ENCODE assay signal across 8 cellular contexts in genomic region chr3:157130138-157130880, GRCh38.
A peak's percentile ranks its signal among the peaks of the same experiment; 100 is the strongest.
DNase-seq lines count a peak whose midpoint lies in the region; ATAC-seq and TF ChIP-seq lines count a peak whose summit lies in the region.

No MANE protein-coding gene starts in this region.

- in situ Hi-C loops in GM13976 (cut with MboI; ENCODE audit: low sequenced_read_pairs, unreplicated experiment) = loop anchor here (10.0 to 25.0 kb wide), 3 partner anchors 46 to 968 kb away; partner anchors contain the start of gene TIPARP

- peak; percentile 25 for ATAC-seq in stimulated activated effector memory CD8-positive, alpha-beta T cell treated with anti-CD3 and anti-CD28 coated beads, Interleukin-12 subunit alpha, Interleukin-12 subunit beta, amount 100 ng/mL, for 72 hours
- ATAC-seq in GM21786 (IDR thresholded peaks at IDR 0.05; ENCODE audit: unreplicated experiment) = no peak

- peaks cover 28% of the 10 kb centered on the region for H3K36me3 Mint-ChIP-seq in stimulated activated effector memory CD8-positive, alpha-beta T cell treated with anti-CD3 and anti-CD28 coated beads, Interleukin-12 subunit alpha, Interleukin-12 subunit beta, amount 100 ng/mL, for 72 hours

- H3K27me3 ChIP-seq in muscle layer of duodenum (ENCODE audit: low read depth, low read length) = no peaks in the 10 kb centered on the region

- H3K9me3 ChIP-seq in muscle layer of duodenum (ENCODE audit: control insufficient read depth in 1 of 2, low read length in 2 of 2) = no peaks in the 10 kb centered on the region

- H3K9me3 Mint-ChIP-seq in stimulated activated effector memory CD8-positive, alpha-beta T cell treated with anti-CD3 and anti-CD28 coated beads, Interleukin-12 subunit alpha, Interleukin-12 subunit beta, amount 100 ng/mL, for 72 hours = no peaks in the 10 kb centered on the region

- peak overlapping the region; percentile 81 for H3K27ac ChIP-seq in muscle layer of duodenum (ENCODE audit: low read length)

- peaks cover 78% of the 10 kb centered on the region for H3K4me1 Mint-ChIP-seq in stimulated activated effector memory CD8-positive, alpha-beta T cell treated with anti-CD3 and anti-CD28 coated beads, Interleukin-12 subunit alpha, Interleukin-12 subunit beta, amount 100 ng/mL, for 72 hours

- H3K36me3 ChIP-seq in muscle layer of duodenum (ENCODE audit: control insufficient read depth in 1 of 2, insufficient read depth in 2 of 2, low read length in 2 of 2) = no peaks in the 10 kb centered on the region

- H3K27ac Mint-ChIP-seq in stimulated activated effector memory CD8-positive, alpha-beta T cell treated with anti-CD3 and anti-CD28 coated beads, Interleukin-12 subunit alpha, Interleukin-12 subunit beta, amount 100 ng/mL, for 72 hours = peak overlapping the region; percentile 97

- H3K4me3 ChIP-seq in epithelial cell of esophagus (ENCODE audit: low read length) (no peak overlapping the region), muscle layer of duodenum (ENCODE audit: low read depth in 1 of 2, low read length in 2 of 2) (peak overlapping the region in 1 of 2 donors; percentile 14)

- peaks cover 15 to 19% of the 10 kb centered on the region in 2 donors for H3K4me1 ChIP-seq in muscle layer of duodenum (ENCODE audit: control insufficient read depth in 1 of 2, insufficient read depth in 2 of 2, low read length in 2 of 2)

- DNase-seq in GM13976 (ENCODE audit: low spot score) (peak; percentile 48), NCI-H345 (lab: John Stamatoyannopoulos, UW) (peak; percentile 45), epithelial cell of esophagus (ENCODE audit: low read depth) (peak; percentile 63), HPDE6-E6E7 (ENCODE audit: extremely low spot score) (no peak)
- peak; percentile 89 for DNase-seq in activated CD8-positive, alpha-beta memory T cell treated with anti-CD3 and anti-CD28 coated beads, Interleukin-2, amount 50 U/mL, for 1 hour (ENCODE audit: extremely low read depth)
- DNase-seq in stimulated activated effector memory CD8-positive, alpha-beta T cell treated with anti-CD3 and anti-CD28 coated beads, Interleukin-12 subunit alpha, Interleukin-12 subunit beta, amount 100 ng/mL, for 72 hours (ENCODE audit: low spot score in 2 of 2) = peak; percentile 30 to 78

- TF ChIP-seq CTCF in GM13976 (IDR thresholded peaks at IDR 0.05; ENCODE audit: borderline replicate concordance, control extremely low read depth, extremely low read depth, insufficient read depth, missing control alignments) = peak; percentile 61
- TF ChIP-seq CTCF in epithelial cell of esophagus (IDR thresholded peaks at IDR 0.05; ENCODE audit: insufficient read depth, low read depth, low read length, missing control alignments) = peak; percentile 70

- H3K4me3 Mint-ChIP-seq in stimulated activated effector memory CD8-positive, alpha-beta T cell treated with anti-CD3 and anti-CD28 coated beads, Interleukin-12 subunit alpha, Interleukin-12 subunit beta, amount 100 ng/mL, for 72 hours = peak overlapping the region; percentile 72
